ENCODE assay signal across 25 cellular contexts in the genomic region with DNA sequence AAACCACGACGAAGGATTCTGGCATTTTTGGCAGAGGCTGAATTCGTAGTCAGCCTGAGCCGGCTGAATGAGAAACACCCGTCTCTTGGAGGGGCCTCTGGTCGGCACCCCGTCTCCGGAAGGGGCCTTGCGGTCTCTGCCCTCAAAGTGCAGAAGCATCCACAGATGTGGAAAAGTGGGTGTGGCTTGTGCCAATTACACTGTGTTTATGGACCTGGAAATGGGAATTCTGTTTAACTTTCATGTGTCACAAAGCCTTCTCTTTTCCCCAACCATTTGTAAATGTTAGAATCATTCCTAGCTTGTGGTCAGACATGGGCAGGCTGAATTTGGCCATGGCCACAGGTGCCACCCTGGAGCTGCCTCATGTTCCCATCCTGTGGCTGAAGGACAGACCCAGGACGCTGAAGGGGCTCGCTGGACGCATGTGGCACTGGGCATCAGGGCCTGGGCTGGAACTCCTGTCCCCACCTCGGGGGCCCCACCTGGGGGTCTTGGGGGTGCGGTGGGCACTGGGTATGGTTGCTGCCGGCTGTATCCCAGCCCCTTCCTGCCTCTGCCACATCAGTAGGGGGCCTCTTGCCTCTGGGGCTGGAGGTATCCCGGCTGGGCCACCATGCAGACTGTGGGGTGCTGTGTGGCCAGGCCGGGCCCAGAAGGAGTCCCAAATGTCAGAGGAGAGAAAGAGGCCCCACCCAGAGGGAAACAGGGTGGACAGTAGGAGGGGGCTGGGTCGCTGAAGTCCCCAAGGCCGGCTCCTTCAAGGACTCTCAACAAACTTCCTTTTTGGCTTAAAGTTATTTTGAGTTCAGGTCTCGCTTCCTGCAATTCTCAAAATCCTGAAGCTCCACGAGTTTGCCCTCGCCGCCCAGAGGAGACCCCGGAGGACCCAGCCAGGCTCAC.
DNase-seq lines count a peak whose midpoint lies in the region; ATAC-seq, FAIRE-seq and TF ChIP-seq lines count a peak whose summit lies in the region.
"Had no signal": no experiment of that assay in that cellular context is flagged by ENCODE, and none has a peak within 500 bp of the region (broad histone marks: within the 10 kb centered on the region; RNA-seq: fewer than 3 reads in every experiment).

No MANE protein-coding gene starts in this region.

- no peak overlapping the region for H4K5ac ChIP-seq in H1 (ENCODE audit: insufficient read length, low read depth, low read length)

- H2AK5ac ChIP-seq in H1 (ENCODE audit: low read depth, low read length) (no peak overlapping the region), mesenchymal stem cell (ENCODE audit: low read length, severe bottlenecking) (no peak overlapping the region)

- no peak overlapping the region for H3K4me2 ChIP-seq in H1 (ENCODE audit: insufficient read depth in 1 of 2, low read depth in 2 of 2, low read length in 2 of 2)
- no peak overlapping the region for H3K4me2 ChIP-seq in mesenchymal stem cell (ENCODE audit: low read length, poor library complexity, severe bottlenecking)
- H3K4me2 ChIP-seq in OCI-LY7 (ENCODE audit: low read length) = no peak overlapping the region

- H3K14ac ChIP-seq in H1 (ENCODE audit: insufficient read length) = no peak overlapping the region
- H3K14ac ChIP-seq in mesenchymal stem cell (ENCODE audit: low read length in 2 of 2) = no peak overlapping the region

- H3K23ac ChIP-seq in H1 (ENCODE audit: insufficient read length) (no peak overlapping the region), mesenchymal stem cell (ENCODE audit: low read length in 2 of 2) (no peak overlapping the region)

- H3K9me2 ChIP-seq in OCI-LY7 (ENCODE audit: insufficient read depth, low read length) = no peaks in the 10 kb centered on the region

- H4K91ac ChIP-seq in H1 (replicated peaks; ENCODE audit: insufficient read length, low read length) (no peak overlapping the region), mesenchymal stem cell (ENCODE audit: low read length) (peak overlapping the region; percentile 57)

- no TSS peak for BruUV-seq in OCI-LY7 (replicated peaks; lab: Mats Ljungman, UMichigan)

- H3K36me3 ChIP-seq in left ventricle myocardium inferior (no peaks in the 10 kb centered on the region), H1 (ENCODE audit: control insufficient read depth in 2 of 4, insufficient read depth in 4 of 4, low read length in 3 of 4) (no peaks in the 10 kb centered on the region), mesenchymal stem cell (ENCODE audit: control insufficient read depth in 1 of 2, insufficient read depth in 2 of 2, low read depth in 1 of 2, low read length in 2 of 2) (no peaks in the 10 kb centered on the region), OCI-LY7 (ENCODE audit: insufficient read depth, low read length) (no peaks in the 10 kb centered on the region)
- H3K36me3 ChIP-seq: thyroid gland had no signal

- no peaks in the 10 kb centered on the region for H3K27me3 ChIP-seq in left ventricle myocardium inferior (ENCODE audit: low read depth)
- H3K27me3 ChIP-seq in H1 (replicated peaks in 1 of 4; ENCODE audit: control insufficient read depth in 3 of 4, extremely low read depth in 1 of 4, insufficient read depth in 3 of 4, low read length in 3 of 4) = no peaks in the 10 kb centered on the region
- H3K27me3 ChIP-seq in mesenchymal stem cell (ENCODE audit: control insufficient read depth in 1 of 2, insufficient read depth in 1 of 2, low read length in 2 of 2) = peaks cover 0 to 2% of the 10 kb centered on the region in 2 experiments
- H3K27me3 ChIP-seq: thyroid gland had no signal

- no peak overlapping the region for H3K18ac ChIP-seq in H1 (ENCODE audit: extremely low read depth, low read length)
- peak overlapping the region in 1 of 2 experiments; percentile 61 for H3K18ac ChIP-seq in mesenchymal stem cell (ENCODE audit: low read depth in 1 of 2, low read length in 2 of 2)

- H3K79me1 ChIP-seq in H1 (ENCODE audit: low read depth, low read length) = no peaks in the 10 kb centered on the region
- H3K79me1 ChIP-seq in mesenchymal stem cell (replicated peaks; ENCODE audit: low read length, poor library complexity, severe bottlenecking) = no peaks in the 10 kb centered on the region

- H3K9me3 ChIP-seq in left ventricle myocardium inferior (replicated peaks) = no peaks in the 10 kb centered on the region
- no peaks in the 10 kb centered on the region for H3K9me3 ChIP-seq in H1 (ENCODE audit: insufficient read depth in 2 of 2, low read depth in 1 of 2, low read length in 1 of 2)
- no peaks in the 10 kb centered on the region for H3K9me3 ChIP-seq in mesenchymal stem cell (ENCODE audit: control insufficient read depth, low read length)
- no peaks in the 10 kb centered on the region for H3K9me3 ChIP-seq in OCI-LY7 (ENCODE audit: low read length)
- H3K9me3 ChIP-seq: thyroid gland had no signal

- no peak overlapping the region for H3K56ac ChIP-seq in H1 (replicated peaks; ENCODE audit: insufficient read length, low read depth, low read length)

- H3K9ac ChIP-seq in H1 (replicated peaks in 1 of 4; ENCODE audit: extremely low read depth in 1 of 4, low read depth in 3 of 4, low read length in 3 of 4) (no peak overlapping the region), mesenchymal stem cell (ENCODE audit: low read length) (no peak overlapping the region)

- CTCF ChIA-PET in H1 (lab: Charles Lee; ENCODE audit: partially characterized antibody) = interaction anchor here (0.6 kb wide), 2 partner anchors 140 to 648 kb away, joined by 3 to 4 read pairs; no protein-coding TSS in a partner anchor
- CTCF ChIA-PET in OCI-LY7 (lab: Charles Lee; ENCODE audit: unreplicated experiment) = interaction anchor here (0.6 kb wide), 1 partner anchor 10 kb away, joined by 4 read pairs; no protein-coding TSS in a partner anchor

- DNase-seq in left ventricle myocardium inferior (no peak), Right ventricle myocardium inferior (ENCODE audit: missing footprints) (no peak), H1 (ENCODE audit: low read depth in 1 of 2, low spot score in 2 of 2) (no peak), mesenchymal stem cell (no peak), inferior parietal cortex (ENCODE audit: extremely low spot score) (no peak), OCI-LY7 (ENCODE audit: low spot score) (no peak), NCI-H1694 treated with DMSO at 0.1 percent for 48 hours (lab: John Stamatoyannopoulos, UW) (no peak), HCEC 1CT (no peak)
- DNase-seq: activated B cell treated with CpG ODN at 0.5 μM for 24 hours; activated CD4-positive, alpha-beta T cell treated with anti-CD3 and anti-CD28 coated beads, Interleukin-2, amount 50 U/mL, for 4 hours; activated CD8-positive, alpha-beta memory T cell treated with anti-CD3 and anti-CD28 coated beads, Interleukin-2, amount 50 U/mL, for 48 hours; activated naive CD8-positive, alpha-beta T cell treated with anti-CD3 and anti-CD28 coated beads for 36 hours; effector CD4-positive, alpha-beta T cell; left colon; NCI-H1105 treated with DMSO at 0.1 percent for 48 hours; NCI-H2107; NCI-H510A treated with DMSO at 0.1 percent for 48 hours; NK-92 treated with Interleukin-12 subunit alpha and Interleukin-12 subunit beta, amount 100 ng/mL, for 24 hours; stimulated activated CD4-positive, alpha-beta T cell treated with anti-CD3 and anti-CD28 coated beads, Interleukin-4, amount 100 ng/mL, for 1 hour; stimulated activated naive CD4-positive, alpha-beta T cell treated with Interleukin-2 at 50 U/mL for 16 hours; thyroid gland had no signal

- no peak overlapping the region for H2AFZ ChIP-seq in H1 (ENCODE audit: low read length)
- no peak overlapping the region for H2AFZ ChIP-seq in mesenchymal stem cell (ENCODE audit: low read depth, low read length)
- H2AFZ ChIP-seq in OCI-LY7 (ENCODE audit: low read length) = no peak overlapping the region

- no peak for FAIRE-seq in H1 (lab: Jason Lieb, UNC)
- FAIRE-seq: A204.1, astrocyte had no signal

- 0 out of 2 replicates have a peak overlapping the region, but pooled peaks have one; percentile 35 for H4K8ac ChIP-seq in H1 (ENCODE audit: extremely low read depth, insufficient read depth, low read length)
- H4K8ac ChIP-seq in mesenchymal stem cell (ENCODE audit: low read length) = no peak overlapping the region

- H2BK120ac ChIP-seq in H1 (replicated peaks; ENCODE audit: low read depth, low read length) (no peak overlapping the region), mesenchymal stem cell (ENCODE audit: low read depth, low read length) (no peak overlapping the region)

- H3K23me2 ChIP-seq in H1 (ENCODE audit: low read depth, low read length) = no peaks in the 10 kb centered on the region

- H2BK5ac ChIP-seq in H1 (ENCODE audit: low read depth, low read length) (no peak overlapping the region), mesenchymal stem cell (ENCODE audit: low read depth, low read length, poor library complexity, severe bottlenecking) (no peak overlapping the region)

- WGBS in H1 (ENCODE audit: extremely low coverage in 1 of 2, insufficient coverage in 1 of 2, insufficient read length in 1 of 2, insufficient replicate concordance in 2 of 2, low coverage in 1 of 2, low lambda C conversion rate in 2 of 2, missing lambda C conversion rate in 1 of 2), 2 experiments = 72% methylated on average over 15 of the region's 24 CpGs; no CpG with 5 or more reads in 1 of the 2 experiments
- 86% methylated on average over 24 of the region's 24 CpGs for WGBS in mesenchymal stem cell

- POLR2A ChIA-PET in H1 (lab: Charles Lee; ENCODE audit: partially characterized antibody) (no interaction called here), OCI-LY7 (lab: Charles Lee) (interaction anchor here (0.6 kb wide), 1 partner anchor 150 kb away, joined by 5 read pairs; no protein-coding TSS in a partner anchor)

- H3K4me1 ChIP-seq in left ventricle myocardium inferior (peaks cover 19% of the 10 kb centered on the region), H1 (replicated peaks in 1 of 4; ENCODE audit: control insufficient read depth in 3 of 4, insufficient read depth in 4 of 4, low read length in 3 of 4) (peaks cover 0 to 5% (median 0%) of the 10 kb centered on the region in 4 experiments; a peak in 1 of 7 replicates), mesenchymal stem cell (ENCODE audit: control insufficient read depth, insufficient read depth, low read depth, low read length) (peaks cover 13% of the 10 kb centered on the region), OCI-LY7 (ENCODE audit: insufficient read depth, low read length, poor library complexity, severe bottlenecking) (peaks cover 9% of the 10 kb centered on the region)

- H3K4me3 ChIP-seq in left ventricle myocardium inferior = peak overlapping the region; percentile 35
- no peak overlapping the region for H3K4me3 ChIP-seq in H1 (ENCODE audit: extremely low read depth in 1 of 4, insufficient read depth in 2 of 4, low read depth in 3 of 4, low read length in 4 of 4)
- H3K4me3 ChIP-seq in mesenchymal stem cell (ENCODE audit: insufficient read depth in 1 of 2, low read depth in 1 of 2, low read length in 2 of 2) = no peak overlapping the region
- H3K4me3 ChIP-seq in OCI-LY7 (ENCODE audit: low read depth, low read length, poor library complexity, severe bottlenecking) = no peak overlapping the region
- H3K4me3 ChIP-seq: thyroid gland had no signal

- intact Hi-C loops in left ventricle myocardium inferior (cut with micrococcal nuclease) (no loop called here), Right ventricle myocardium inferior (cut with DNase I) (loop anchor here (5.0 kb wide), 1 partner anchor 36 kb away; no protein-coding TSS in a partner anchor), OCI-LY7 (cut with micrococcal nuclease; ENCODE audit: unreplicated experiment) (no loop called here)

- H3K4ac ChIP-seq in H1 (replicated peaks; ENCODE audit: insufficient read length, low read depth, low read length) (no peak overlapping the region), mesenchymal stem cell (ENCODE audit: low read depth in 1 of 2, low read length in 2 of 2) (no peak overlapping the region)

- H3K27ac ChIP-seq in left ventricle myocardium inferior (replicated peaks) (peak overlapping the region; percentile 77), H1 (ENCODE audit: low read depth, low read length) (no peak overlapping the region), mesenchymal stem cell (ENCODE audit: low read length, poor library complexity, severe bottlenecking) (no peak overlapping the region), OCI-LY7 (ENCODE audit: low read depth, low read length, poor library complexity, severe bottlenecking) (no peak overlapping the region)

- no peak overlapping the region for H2BK12ac ChIP-seq in H1 (ENCODE audit: low read depth, low read length)
- no peak overlapping the region for H2BK12ac ChIP-seq in mesenchymal stem cell (ENCODE audit: low read length in 2 of 2)

- no peaks in the 10 kb centered on the region for H3K79me2 ChIP-seq in H1 (ENCODE audit: control insufficient read depth in 1 of 2, insufficient read depth in 2 of 2, low read length in 2 of 2)
- no peaks in the 10 kb centered on the region for H3K79me2 ChIP-seq in OCI-LY7 (ENCODE audit: insufficient read depth, low read depth, low read length)

- TF ChIP-seq POLR2A in H1 (IDR thresholded peaks at IDR 0.05; ENCODE audit: control extremely low read depth in 1 of 2, low read depth in 2 of 2, low read length in 2 of 2) = no peak

- no peak overlapping the region for H2BK20ac ChIP-seq in H1 (ENCODE audit: low read length)

- H2BK15ac ChIP-seq in H1 (ENCODE audit: low read length) (no peak overlapping the region), mesenchymal stem cell (ENCODE audit: low read depth, poor library complexity, severe bottlenecking) (no peak overlapping the region)

- H4K20me1 ChIP-seq in H1 (replicated peaks in 1 of 2; ENCODE audit: control insufficient read depth in 1 of 2, insufficient read depth in 2 of 2, low read length in 2 of 2) (no peaks in the 10 kb centered on the region), OCI-LY7 (ENCODE audit: insufficient read depth, low read length) (no peaks in the 10 kb centered on the region)

- no peak for ATAC-seq in Right ventricle myocardium inferior
- ATAC-seq: esophagus mucosa, left colon, Panc1 had no signal

- no peak for TF ChIP-seq CTCF in left ventricle myocardium inferior (IDR thresholded peaks at IDR 0.05; ENCODE audit: borderline replicate concordance)
- no peak for TF ChIP-seq CTCF in H1 (IDR thresholded peaks at IDR 0.05; ENCODE audit: control extremely low read depth in 1 of 3, insufficient read depth in 1 of 3, low read depth in 1 of 3, low read length in 3 of 3)
- TF ChIP-seq CTCF in OCI-LY7 (conservative IDR thresholded peaks at IDR 0.05; ENCODE audit: low read length) = no peak

- TF ChIP-seq RAD21 in H1 (IDR thresholded peaks at IDR 0.05 in 1 of 2, conservative IDR thresholded peaks at IDR 0.05 in 1 of 2; ENCODE audit: low read depth in 2 of 2, low read length in 2 of 2) = no peak

- no peak for TF ChIP-seq EP300 in H1 (IDR thresholded peaks at IDR 0.05; ENCODE audit: borderline replicate concordance in 1 of 2, low read depth in 2 of 2, low read length in 2 of 2)
